19 cellular contexts compared by ENCODE assay signal in the genomic region with DNA sequence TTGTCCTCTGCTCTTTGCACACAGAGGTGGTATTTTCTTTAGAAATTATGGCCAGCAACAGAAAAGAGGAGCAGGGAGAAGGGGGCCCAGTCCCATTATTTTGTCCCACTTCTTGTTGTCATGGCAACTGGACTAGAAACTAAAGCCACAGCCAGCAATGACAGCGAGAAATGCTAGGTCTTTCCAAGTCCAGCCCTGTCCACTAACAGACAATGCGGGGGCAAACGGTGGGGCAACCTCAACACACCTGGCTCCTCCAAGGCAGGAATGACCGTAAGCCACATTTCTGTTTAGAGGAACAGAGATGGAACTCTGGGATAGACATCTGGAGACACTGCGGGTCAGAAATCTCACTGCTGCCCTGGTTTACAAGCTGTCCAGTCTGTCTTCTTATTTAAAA.
DNase-seq lines count a peak whose midpoint lies in the region; ATAC-seq and TF ChIP-seq lines count a peak whose summit lies in the region.
"Had no signal": no experiment of that assay in that cellular context is flagged by ENCODE, and none has a peak within 500 bp of the region (broad histone marks: within the 10 kb centered on the region; RNA-seq: fewer than 3 reads in every experiment).

No MANE protein-coding gene starts in this region.

- H3K9me3 ChIP-seq in Karpas-422 (ENCODE audit: low read length): no peaks in the 10 kb centered on the region

- peaks cover 39 to 47% of the 10 kb centered on the region in 2 donors for H3K4me1 Mint-ChIP-seq in natural killer cell
- H3K4me1 Mint-ChIP-seq in natural killer cell treated with Interleukin-12 subunit alpha and Interleukin-12 subunit beta and Interleukin-15 and Interleukin-18, amount 100 ng/mL, for 72 hours (ENCODE audit: low read depth in 2 of 2): peaks cover 49 to 53% of the 10 kb centered on the region in 2 donors
- H3K4me1 Mint-ChIP-seq in central memory CD8-positive, alpha-beta T cell: peaks cover 39% of the 10 kb centered on the region

- peak overlapping the region; percentile 62 to 75 for H3K27ac Mint-ChIP-seq in natural killer cell
- peak overlapping the region in 1 of 2 donors; percentile 66 for H3K27ac Mint-ChIP-seq in natural killer cell treated with Interleukin-12 subunit alpha and Interleukin-12 subunit beta and Interleukin-15 and Interleukin-18, amount 100 ng/mL, for 72 hours
- peak overlapping the region; percentile 45 for H3K27ac Mint-ChIP-seq in central memory CD8-positive, alpha-beta T cell (ENCODE audit: low read depth)
- H3K27ac Mint-ChIP-seq: B cell had no signal

- H2AFZ ChIP-seq in Karpas-422 (ENCODE audit: low read length): no peak overlapping the region
- H2AFZ ChIP-seq: PC-9 had no signal

- DNase-seq in natural killer cell (no peak), Karpas-422 (no peak), superior temporal gyrus (ENCODE audit: extremely low spot score) (no peak), DMS114 treated with DMSO at 0.1 percent for 48 hours (lab: John Stamatoyannopoulos, UW; ENCODE audit: unreplicated experiment) (no peak)
- DNase-seq in natural killer cell treated with Interleukin-12 subunit alpha and Interleukin-12 subunit beta and Interleukin-15 and Interleukin-18, amount 100 ng/mL, for 72 hours (ENCODE audit: low spot score): no peak
- DNase-seq in central memory CD8-positive, alpha-beta T cell (ENCODE audit: low spot score in 2 of 2): no peak
- DNase-seq: Calu3; CD4-positive, alpha-beta T cell; DMS79; GDM1; H7; MV-4-11; NCI-H1436 treated with DMSO at 0.1 percent for 48 hours; NCI-H510A treated with DMSO at 0.1 percent for 48 hours; NK-92 treated with Interleukin-12 subunit alpha and Interleukin-12 subunit beta, amount 100 ng/mL, for 24 hours; PC-9; T-cell had no signal

- intact Hi-C loops in natural killer cell (cut with micrococcal nuclease): no loop called here

- ATAC-seq in natural killer cell: no peak
- ATAC-seq in natural killer cell treated with Interleukin-12 subunit alpha and Interleukin-12 subunit beta and Interleukin-15 and Interleukin-18, amount 100 ng/mL, for 72 hours: no peak
- no peak for ATAC-seq in central memory CD8-positive, alpha-beta T cell (replicated peaks; ENCODE audit: extremely low read depth, poor library complexity, severe bottlenecking)
- ATAC-seq in HG02884 (IDR thresholded peaks at IDR 0.05; ENCODE audit: unreplicated experiment): no peak
- ATAC-seq: T-cell had no signal

- H3K27ac ChIP-seq in Karpas-422 (ENCODE audit: low read length): peak overlapping the region; percentile 72
- H3K27ac ChIP-seq: PC-9 had no signal

- no peak overlapping the region for H3K4me2 ChIP-seq in Karpas-422 (ENCODE audit: low read depth, low read length, poor library complexity, severe bottlenecking)
- H3K4me2 ChIP-seq: PC-9 had no signal

- no peaks in the 10 kb centered on the region for H3K27me3 Mint-ChIP-seq in natural killer cell (ENCODE audit: low read depth in 2 of 2)
- H3K27me3 Mint-ChIP-seq in natural killer cell treated with Interleukin-12 subunit alpha and Interleukin-12 subunit beta and Interleukin-15 and Interleukin-18, amount 100 ng/mL, for 72 hours: no peaks in the 10 kb centered on the region
- H3K27me3 Mint-ChIP-seq in central memory CD8-positive, alpha-beta T cell: no peaks in the 10 kb centered on the region
- H3K27me3 Mint-ChIP-seq: B cell; CD4-positive, alpha-beta T cell; T-cell had no signal

- H3K4me1 ChIP-seq in Karpas-422 (ENCODE audit: low read length): peaks cover 64% of the 10 kb centered on the region

- no peaks in the 10 kb centered on the region for H3K9me3 Mint-ChIP-seq in natural killer cell
- H3K9me3 Mint-ChIP-seq in natural killer cell treated with Interleukin-12 subunit alpha and Interleukin-12 subunit beta and Interleukin-15 and Interleukin-18, amount 100 ng/mL, for 72 hours: no peaks in the 10 kb centered on the region
- H3K9me3 Mint-ChIP-seq in central memory CD8-positive, alpha-beta T cell: no peaks in the 10 kb centered on the region
- H3K9me3 Mint-ChIP-seq: CD4-positive, alpha-beta T cell; T-cell had no signal

- H3K9me2 ChIP-seq in Karpas-422 (replicated peaks; ENCODE audit: insufficient read depth, low read length): no peaks in the 10 kb centered on the region

- no peak for TF ChIP-seq CTCF in natural killer cell (IDR thresholded peaks at IDR 0.05)

- H3K36me3 ChIP-seq in Karpas-422 (ENCODE audit: insufficient read depth, low read length): peaks cover 74% of the 10 kb centered on the region

- no peak overlapping the region for H3K4me3 Mint-ChIP-seq in natural killer cell
- H3K4me3 Mint-ChIP-seq in natural killer cell treated with Interleukin-12 subunit alpha and Interleukin-12 subunit beta and Interleukin-15 and Interleukin-18, amount 100 ng/mL, for 72 hours: no peak overlapping the region
- H3K4me3 Mint-ChIP-seq in central memory CD8-positive, alpha-beta T cell: no peak overlapping the region
- H3K4me3 Mint-ChIP-seq: B cell; CD4-positive, alpha-beta T cell; T-cell had no signal

- H3K36me3 Mint-ChIP-seq in natural killer cell: peaks cover 8% of the 10 kb centered on the region
- peaks cover 24% of the 10 kb centered on the region for H3K36me3 Mint-ChIP-seq in natural killer cell treated with Interleukin-12 subunit alpha and Interleukin-12 subunit beta and Interleukin-15 and Interleukin-18, amount 100 ng/mL, for 72 hours
- H3K36me3 Mint-ChIP-seq in central memory CD8-positive, alpha-beta T cell (ENCODE audit: insufficient read depth): peaks cover 8% of the 10 kb centered on the region

- H3K9ac ChIP-seq in Karpas-422 (ENCODE audit: low read length): no peak overlapping the region

- peaks cover 7% of the 10 kb centered on the region; the same call in 1 of the 2 replicates for H4K20me1 ChIP-seq in Karpas-422 (ENCODE audit: insufficient read depth, low read depth, low read length)

- peaks cover 86% of the 10 kb centered on the region for H3K79me2 ChIP-seq in Karpas-422 (ENCODE audit: low read length)

- H3K27me3 ChIP-seq in Karpas-422 (ENCODE audit: low read length): no peaks in the 10 kb centered on the region

- H3K4me3 ChIP-seq in Karpas-422 (ENCODE audit: low read length): no peak overlapping the region
- H3K4me3 ChIP-seq: PC-9 had no signal
